1 cellular context compared by ENCODE assay signal in the genomic region with DNA sequence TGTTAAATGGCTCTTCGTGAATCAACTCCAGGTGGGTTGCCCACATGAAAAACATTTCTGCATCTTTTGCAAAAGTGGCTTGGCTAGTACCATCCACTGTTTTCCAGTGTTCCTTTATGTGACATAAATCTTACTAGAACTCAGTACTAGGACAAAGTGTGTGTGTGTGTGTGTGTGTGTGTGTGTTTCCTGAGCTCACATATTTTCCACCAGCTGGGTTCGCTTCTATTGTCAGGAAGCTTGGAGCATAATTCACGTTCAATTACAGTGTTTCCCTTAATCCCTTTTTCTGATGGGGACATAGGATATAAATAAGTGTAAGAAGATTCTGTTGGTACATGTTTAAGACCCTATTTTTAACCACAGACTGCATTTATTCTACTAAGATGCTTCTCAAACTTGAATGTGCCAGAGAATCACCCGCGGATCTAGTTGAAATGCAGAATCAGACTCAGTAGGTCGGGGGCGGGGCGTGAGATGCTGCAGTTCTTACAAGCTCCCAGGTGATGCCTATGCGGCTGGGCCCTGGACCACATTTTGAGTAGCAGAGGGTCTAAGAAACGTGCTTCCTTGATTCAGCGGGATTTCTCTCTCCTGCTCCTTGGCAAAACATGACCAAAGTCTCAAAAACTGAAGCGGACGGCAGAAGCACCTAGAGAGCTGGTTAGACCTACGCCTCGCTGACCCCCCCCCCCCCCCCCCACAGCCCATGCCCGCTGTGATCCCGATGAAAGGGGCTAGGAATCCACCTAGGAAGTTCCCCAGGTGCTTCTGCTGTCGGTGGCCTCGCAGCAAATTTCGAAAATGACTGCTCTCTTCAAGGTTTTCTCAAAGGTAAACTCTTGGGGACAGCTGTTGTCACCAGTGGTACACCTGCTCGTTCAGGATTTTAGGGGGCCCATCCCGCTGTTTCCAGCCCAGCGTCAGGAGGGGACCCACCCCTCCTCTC.
TF ChIP-seq lines count a peak whose summit lies in the region.

No MANE protein-coding gene starts in this region.

TF ChIP-seq in GM12878, 131 proteins besides CTCF, POLR2A, EP300 and RAD21:
- TF ChIP-seq ZBED1 (IDR thresholded peaks at IDR 0.05; ENCODE audit: borderline replicate concordance): no peak
- TF ChIP-seq DPF2 (IDR thresholded peaks at IDR 0.05): no peak
